ENCODE assay signal across 20 cellular contexts in the genomic region with DNA sequence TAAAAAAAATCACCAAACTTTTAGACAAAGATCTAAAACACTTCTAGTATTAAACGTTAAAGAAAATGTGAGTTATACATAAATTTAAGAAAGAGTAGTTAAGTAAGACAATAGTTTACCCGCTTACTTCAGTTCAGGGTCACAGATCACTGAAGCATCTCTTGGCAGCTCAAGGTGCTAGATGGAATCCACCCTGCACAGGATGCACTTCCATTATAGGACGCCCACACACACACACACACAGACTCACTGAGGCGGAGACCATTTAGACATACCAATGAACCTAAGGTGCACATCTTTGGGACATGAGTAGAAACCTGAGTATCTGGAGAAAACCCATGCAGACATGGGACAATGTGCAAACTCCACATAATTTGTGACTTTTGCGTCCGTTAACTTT.
DNase-seq lines count a peak whose midpoint lies in the region; ATAC-seq, FAIRE-seq and TF ChIP-seq lines count a peak whose summit lies in the region.
"Had no signal": no experiment of that assay in that cellular context is flagged by ENCODE, and none has a peak within 500 bp of the region (broad histone marks: within the 10 kb centered on the region; RNA-seq: fewer than 3 reads in every experiment).

No MANE protein-coding gene starts in this region.

- H3K4me1 ChIP-seq in adrenal gland (replicated peaks in 1 of 2), result no peaks in the 10 kb centered on the region

- no peak for TF ChIP-seq RAD21 in Ishikawa (IDR thresholded peaks at IDR 0.05; ENCODE audit: low read depth)

- FAIRE-seq in GM18507 (lab: Jason Lieb, UNC), result peak; percentile 66
- FAIRE-seq: D721Med, GM12878 had no signal

- intact Hi-C loops in adrenal gland (cut with DNase I), result no loop called here

- H3K9me3 Mint-ChIP-seq in mesothelial cell of epicardium, result peaks cover 11% of the 10 kb centered on the region

- TF ChIP-seq POLR2A in adrenal gland (IDR thresholded peaks at IDR 0.05), result no peak

- H3K36me3 ChIP-seq in adrenal gland (replicated peaks in 1 of 2), result no peaks in the 10 kb centered on the region

- no peak for TF ChIP-seq EP300 in Ishikawa (IDR thresholded peaks at IDR 0.05; ENCODE audit: borderline replicate concordance)

- H3K4me3 Mint-ChIP-seq in mesothelial cell of epicardium, result no peak overlapping the region

- no peaks in the 10 kb centered on the region for H3K9me3 ChIP-seq in adrenal gland (replicated peaks in 1 of 3)

- ATAC-seq in GM21360 (IDR thresholded peaks at IDR 0.05; ENCODE audit: unreplicated experiment), result peak; percentile 98
- ATAC-seq: GM12878, PC-3 had no signal

- no peaks in the 10 kb centered on the region for H3K27me3 Mint-ChIP-seq in mesothelial cell of epicardium (ENCODE audit: low read depth)

- 73 to 83% (median 78%) methylated on average over 6 of the region's 6 CpGs for WGBS in adrenal gland, 4 donors

- peaks cover 9% of the 10 kb centered on the region for H3K4me1 Mint-ChIP-seq in mesothelial cell of epicardium

- DNase-seq in GM18507 (ENCODE audit: extremely low spot score, insufficient read length, low read depth) (no peak), mesothelial cell of epicardium (ENCODE audit: low spot score in 2 of 2, unreplicated experiment in 2 of 2) (no peak), hypothalamus (lab: John Stamatoyannopoulos, UW) (no peak), foreskin fibroblast (no peak), cerebellar nuclear complex (lab: John Stamatoyannopoulos, UW) (no peak), adrenal gland (no peak)
- DNase-seq: DMS53, H7, Kasumi-1, NCI-H1417, NCI-H1694 treated with DMSO at 0.1 percent for 48 hours, NCI-H446, NCI-H526, PC-3, Right ventricle myocardium superior had no signal

- H3K36me3 Mint-ChIP-seq in mesothelial cell of epicardium, result no peaks in the 10 kb centered on the region

- H3K27ac Mint-ChIP-seq in mesothelial cell of epicardium, result peak overlapping the region; percentile 51

- no peaks in the 10 kb centered on the region for H3K27me3 ChIP-seq in adrenal gland

- TF ChIP-seq CTCF in mesothelial cell of epicardium (IDR thresholded peaks at IDR 0.05; ENCODE audit: unreplicated experiment) (no peak), foreskin fibroblast (IDR thresholded peaks at IDR 0.05; ENCODE audit: low read depth, low read length) (no peak), adrenal gland (IDR thresholded peaks at IDR 0.05) (no peak)

- H3K27ac ChIP-seq in adrenal gland, result no peak overlapping the region
- H3K27ac ChIP-seq: C4-2B had no signal

- H3K4me3 ChIP-seq in foreskin fibroblast (ENCODE audit: low read depth in 1 of 2, low read length in 2 of 2) (no peak overlapping the region), adrenal gland (no peak overlapping the region)
- H3K4me3 ChIP-seq: GM12878 had no signal

TF ChIP-seq in Ishikawa, 13 proteins besides CTCF, POLR2A, EP300 and RAD21:
- peak; percentile 82 for TF ChIP-seq EGR1 (IDR thresholded peaks at IDR 0.05)
- TF ChIP-seq ZBTB7A (IDR thresholded peaks at IDR 0.05; ENCODE audit: low read depth), result no peak
- no peak for TF ChIP-seq TCF12 (IDR thresholded peaks at IDR 0.05; ENCODE audit: low read depth)
- peak; percentile 42; the same call in 1 of the 2 replicates for TF ChIP-seq TEAD4 (IDR thresholded peaks at IDR 0.05)
- no peak for TF ChIP-seq FOXM1 (IDR thresholded peaks at IDR 0.05; ENCODE audit: borderline replicate concordance, low read depth)
- TF ChIP-seq CREB1 (IDR thresholded peaks at IDR 0.05; ENCODE audit: low read depth), result no peak
TF ChIP-seq in Ishikawa: peak in this region for 2.
